ENCODE assay signal across 1 cellular context in the genomic region with DNA sequence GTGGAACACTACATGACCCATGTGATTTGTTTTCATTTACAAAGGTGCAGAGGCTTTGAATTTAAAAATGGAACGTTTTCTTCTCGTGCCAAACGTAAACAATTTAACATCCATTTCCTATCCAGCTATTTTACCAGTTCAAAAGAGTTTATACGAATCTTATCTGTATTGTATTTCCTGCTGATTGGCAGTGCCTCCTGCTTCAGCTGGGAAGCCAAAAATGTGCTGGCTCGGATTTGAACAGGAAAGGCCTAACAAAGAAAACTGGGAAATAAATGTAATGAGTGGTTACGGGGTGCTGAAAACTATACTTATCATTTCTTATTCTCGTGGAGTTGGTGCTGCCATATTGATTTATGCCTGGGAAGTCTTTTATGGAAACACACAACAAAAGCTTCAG.
TF ChIP-seq lines count a peak whose summit lies in the region.

No MANE protein-coding gene starts in this region.

TF ChIP-seq in HEK293, 187 proteins besides CTCF, POLR2A, EP300 and RAD21 (continued from another document):
- TF ChIP-seq, protein P1, sequence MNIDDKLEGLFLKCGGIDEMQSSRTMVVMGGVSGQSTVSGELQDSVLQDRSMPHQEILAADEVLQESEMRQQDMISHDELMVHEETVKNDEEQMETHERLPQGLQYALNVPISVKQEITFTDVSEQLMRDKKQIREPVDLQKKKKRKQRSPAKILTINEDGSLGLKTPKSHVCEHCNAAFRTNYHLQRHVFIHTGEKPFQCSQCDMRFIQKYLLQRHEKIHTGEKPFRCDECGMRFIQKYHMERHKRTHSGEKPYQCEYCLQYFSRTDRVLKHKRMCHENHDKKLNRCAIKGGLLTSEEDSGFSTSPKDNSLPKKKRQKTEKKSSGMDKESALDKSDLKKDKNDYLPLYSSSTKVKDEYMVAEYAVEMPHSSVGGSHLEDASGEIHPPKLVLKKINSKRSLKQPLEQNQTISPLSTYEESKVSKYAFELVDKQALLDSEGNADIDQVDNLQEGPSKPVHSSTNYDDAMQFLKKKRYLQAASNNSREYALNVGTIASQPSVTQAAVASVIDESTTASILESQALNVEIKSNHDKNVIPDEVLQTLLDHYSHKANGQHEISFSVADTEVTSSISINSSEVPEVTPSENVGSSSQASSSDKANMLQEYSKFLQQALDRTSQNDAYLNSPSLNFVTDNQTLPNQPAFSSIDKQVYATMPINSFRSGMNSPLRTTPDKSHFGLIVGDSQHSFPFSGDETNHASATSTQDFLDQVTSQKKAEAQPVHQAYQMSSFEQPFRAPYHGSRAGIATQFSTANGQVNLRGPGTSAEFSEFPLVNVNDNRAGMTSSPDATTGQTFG (tag by site-specific recombination; IDR thresholded peaks at IDR 0.05; ENCODE audit: borderline replicate concordance) = no peak
- no peak for TF ChIP-seq ZNF530 (tag by site-specific recombination; IDR thresholded peaks at IDR 0.05; ENCODE audit: low read depth)
- no peak for TF ChIP-seq SCRT2 (tag by site-specific recombination; IDR thresholded peaks at IDR 0.05)
- TF ChIP-seq, protein P2, sequence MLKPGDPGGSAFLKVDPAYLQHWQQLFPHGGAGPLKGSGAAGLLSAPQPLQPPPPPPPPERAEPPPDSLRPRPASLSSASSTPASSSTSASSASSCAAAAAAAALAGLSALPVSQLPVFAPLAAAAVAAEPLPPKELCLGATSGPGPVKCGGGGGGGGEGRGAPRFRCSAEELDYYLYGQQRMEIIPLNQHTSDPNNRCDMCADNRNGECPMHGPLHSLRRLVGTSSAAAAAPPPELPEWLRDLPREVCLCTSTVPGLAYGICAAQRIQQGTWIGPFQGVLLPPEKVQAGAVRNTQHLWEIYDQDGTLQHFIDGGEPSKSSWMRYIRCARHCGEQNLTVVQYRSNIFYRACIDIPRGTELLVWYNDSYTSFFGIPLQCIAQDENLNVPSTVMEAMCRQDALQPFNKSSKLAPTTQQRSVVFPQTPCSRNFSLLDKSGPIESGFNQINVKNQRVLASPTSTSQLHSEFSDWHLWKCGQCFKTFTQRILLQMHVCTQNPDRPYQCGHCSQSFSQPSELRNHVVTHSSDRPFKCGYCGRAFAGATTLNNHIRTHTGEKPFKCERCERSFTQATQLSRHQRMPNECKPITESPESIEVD (tag by site-specific recombination; IDR thresholded peaks at IDR 0.05) = no peak
- TF ChIP-seq ZBTB8A (tag by site-specific recombination; IDR thresholded peaks at IDR 0.05) = no peak
- TF ChIP-seq, protein P3, sequence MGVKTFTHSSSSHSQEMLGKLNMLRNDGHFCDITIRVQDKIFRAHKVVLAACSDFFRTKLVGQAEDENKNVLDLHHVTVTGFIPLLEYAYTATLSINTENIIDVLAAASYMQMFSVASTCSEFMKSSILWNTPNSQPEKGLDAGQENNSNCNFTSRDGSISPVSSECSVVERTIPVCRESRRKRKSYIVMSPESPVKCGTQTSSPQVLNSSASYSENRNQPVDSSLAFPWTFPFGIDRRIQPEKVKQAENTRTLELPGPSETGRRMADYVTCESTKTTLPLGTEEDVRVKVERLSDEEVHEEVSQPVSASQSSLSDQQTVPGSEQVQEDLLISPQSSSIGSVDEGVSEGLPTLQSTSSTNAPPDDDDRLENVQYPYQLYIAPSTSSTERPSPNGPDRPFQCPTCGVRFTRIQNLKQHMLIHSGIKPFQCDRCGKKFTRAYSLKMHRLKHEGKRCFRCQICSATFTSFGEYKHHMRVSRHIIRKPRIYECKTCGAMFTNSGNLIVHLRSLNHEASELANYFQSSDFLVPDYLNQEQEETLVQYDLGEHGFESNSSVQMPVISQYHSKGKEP (tag by site-specific recombination; IDR thresholded peaks at IDR 0.05) = no peak
- no peak for TF ChIP-seq ZNF548 (tag by site-specific recombination; IDR thresholded peaks at IDR 0.05)
- TF ChIP-seq ZNF776 (tag by site-specific recombination; IDR thresholded peaks at IDR 0.05; ENCODE audit: borderline replicate concordance) = no peak
